Comparison of ENCODE assay signal across 8 cellular contexts in the genomic region with DNA sequence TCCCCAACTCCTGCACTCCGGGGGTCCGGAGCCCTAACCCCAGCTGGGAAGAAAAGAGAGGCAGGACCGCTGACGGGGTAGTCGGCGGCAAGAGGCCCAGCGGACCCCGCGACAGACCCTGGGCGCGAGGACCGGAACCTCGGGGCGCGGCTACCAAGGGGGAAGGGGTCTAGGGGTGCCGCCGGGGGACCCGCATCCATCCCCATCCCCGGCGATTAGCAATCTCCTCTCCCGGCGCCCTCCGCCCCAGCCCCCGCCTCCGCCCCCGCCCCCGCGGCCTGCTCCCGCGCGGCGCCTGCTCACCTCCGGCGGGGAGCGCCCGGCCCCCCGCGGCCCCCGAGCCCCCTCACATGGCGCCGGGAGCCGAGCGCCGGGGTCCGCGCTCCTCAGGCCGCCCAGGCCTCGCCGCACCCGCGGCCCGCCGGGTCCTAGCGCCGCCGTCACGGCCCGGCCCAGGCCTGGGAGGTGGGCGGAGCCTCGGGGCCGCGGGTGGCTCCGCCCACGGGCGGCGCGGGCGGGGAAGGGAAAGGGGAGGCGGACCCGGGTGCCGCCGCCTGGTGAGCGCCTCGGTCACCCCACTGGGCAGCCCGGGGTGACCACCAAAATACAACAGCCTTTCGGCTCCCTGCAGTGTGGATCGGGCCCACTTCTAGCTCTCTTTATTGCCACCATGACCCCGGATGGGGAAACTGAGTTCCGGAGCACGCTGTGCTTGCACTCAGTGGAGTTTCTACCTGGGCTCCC. TPM values are rescaled to one million over a fixed set of nuclear protein-coding genes. Genes with fewer than 3 reads are reported as not detected.
DNase-seq lines count a peak whose midpoint lies in the region; ATAC-seq and TF ChIP-seq lines count a peak whose summit lies in the region.

A gene with protein sequence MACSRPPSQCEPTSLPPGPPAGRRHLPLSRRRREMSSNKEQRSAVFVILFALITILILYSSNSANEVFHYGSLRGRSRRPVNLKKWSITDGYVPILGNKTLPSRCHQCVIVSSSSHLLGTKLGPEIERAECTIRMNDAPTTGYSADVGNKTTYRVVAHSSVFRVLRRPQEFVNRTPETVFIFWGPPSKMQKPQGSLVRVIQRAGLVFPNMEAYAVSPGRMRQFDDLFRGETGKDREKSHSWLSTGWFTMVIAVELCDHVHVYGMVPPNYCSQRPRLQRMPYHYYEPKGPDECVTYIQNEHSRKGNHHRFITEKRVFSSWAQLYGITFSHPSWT (minus strand): TSS at position 404 of the 744 bp plus-strand sequence. CDS start 1,622 bp downstream, outside the sequence.

- CTCF ChIA-PET in activated CD4-positive, alpha-beta memory T cell treated with anti-CD3 and anti-CD28 coated beads for 36 hours (lab: Charles Lee): interaction anchor here (0.8 to 2.3 kb wide), 10 partner anchors 10 to 164 kb away, joined by 3 to 7 read pairs (median 4); a partner anchor contains a TSS

- peak within 1 kb of the TSS; percentile 84 for H3K4me3 ChIP-seq in ectodermal cell (ENCODE audit: insufficient read depth, low read depth, low read length)
- peak within 1 kb of the TSS; percentile 88 to 95 (median 93) for H3K4me3 ChIP-seq in right lobe of liver

- POLR2A ChIA-PET in activated CD4-positive, alpha-beta memory T cell treated with anti-CD3 and anti-CD28 coated beads for 36 hours (lab: Charles Lee): interaction anchor here (0.5 to 1.1 kb wide), 2 partner anchors 30 to 91 kb away, joined by 3 read pairs; no protein-coding TSS in a partner anchor

- TF ChIP-seq POLR2A in right lobe of liver (IDR thresholded peaks at IDR 0.05): peak; percentile 62

- H3K27me3 Mint-ChIP-seq in activated CD4-positive, alpha-beta memory T cell treated with anti-CD3 and anti-CD28 coated beads for 36 hours: no peaks in the 10 kb centered on the region

- 2% methylated on average over 79 to 80 of the region's 80 CpGs for WGBS in ectodermal cell, 2 experiments
- no CpG with 5 or more reads among the region's 80 CpGs for WGBS in right lobe of liver (ENCODE audit: insufficient coverage, low coverage, low lambda C conversion rate, missing lambda C conversion rate)

- intact Hi-C loops in activated CD4-positive, alpha-beta memory T cell treated with anti-CD3 and anti-CD28 coated beads for 36 hours (cut with micrococcal nuclease): loop anchor here (2.0 kb wide), 1 partner anchor 17 kb away; a partner anchor contains a TSS
- intact Hi-C loops in right lobe of liver (cut with DNase I): no loop called here

- TF ChIP-seq CTCF in right lobe of liver (IDR thresholded peaks at IDR 0.05): peak in 1 of 4 donors; percentile 12

- peaks cover 32% of the 10 kb centered on the region for H3K4me1 Mint-ChIP-seq in activated CD4-positive, alpha-beta memory T cell treated with anti-CD3 and anti-CD28 coated beads for 36 hours (ENCODE audit: low read depth)

- DNase-seq in NCI-H1436 (lab: John Stamatoyannopoulos, UW) (peak; percentile 55), NCI-H1436 treated with DMSO at 0.1 percent for 48 hours (lab: John Stamatoyannopoulos, UW) (no peak), NCI-H2171 treated with DMSO at 0.1 percent for 48 hours (lab: John Stamatoyannopoulos, UW) (peak; percentile 73), right lobe of liver (peak; percentile 79 to 84 (median 83))
- DNase-seq in activated CD4-positive, alpha-beta memory T cell treated with anti-CD3 and anti-CD28 coated beads for 36 hours: peak; percentile 79
- peak; percentile 80 for DNase-seq in stimulated activated CD4-positive, alpha-beta T cell treated with anti-CD3 and anti-CD28 coated beads, Interleukin-4, amount 100 ng/mL, for 1 hour

- peak; percentile 73 for ATAC-seq in HG02610 (IDR thresholded peaks at IDR 0.05; ENCODE audit: unreplicated experiment)
- peak; percentile 63 to 79 (median 74) for ATAC-seq in right lobe of liver

- peaks cover 17% of the 10 kb centered on the region for H3K36me3 ChIP-seq in ectodermal cell (ENCODE audit: control insufficient read depth, insufficient read depth, low read length)
- peaks cover 0 to 18% (median 13%) of the 10 kb centered on the region in 4 donors for H3K36me3 ChIP-seq in right lobe of liver

- no peaks in the 10 kb centered on the region for H3K9me3 Mint-ChIP-seq in activated CD4-positive, alpha-beta memory T cell treated with anti-CD3 and anti-CD28 coated beads for 36 hours

- H3K27me3 ChIP-seq in ectodermal cell (ENCODE audit: control insufficient read depth, insufficient read depth, low read length, poor library complexity, severe bottlenecking) (no peaks in the 10 kb centered on the region), right lobe of liver (no peaks in the 10 kb centered on the region)

- H3K27ac Mint-ChIP-seq in activated CD4-positive, alpha-beta memory T cell treated with anti-CD3 and anti-CD28 coated beads for 36 hours: peak within 1 kb of the TSS; percentile 82

- H3K4me1 ChIP-seq in ectodermal cell (ENCODE audit: control insufficient read depth, insufficient read depth, low read length) (peaks cover 21% of the 10 kb centered on the region), right lobe of liver (peaks cover 0 to 37% (median 18%) of the 10 kb centered on the region in 4 donors)

- no peak within 1 kb of the TSS for H3K27ac ChIP-seq in ectodermal cell (ENCODE audit: insufficient read depth, low read depth, low read length, poor library complexity, severe bottlenecking)
- peak within 1 kb of the TSS; percentile 67 to 93 (median 87) for H3K27ac ChIP-seq in right lobe of liver

- no peaks in the 10 kb centered on the region for H3K9me3 ChIP-seq in ectodermal cell (ENCODE audit: control insufficient read depth, low read length)
- no peaks in the 10 kb centered on the region for H3K9me3 ChIP-seq in right lobe of liver

- H3K4me3 Mint-ChIP-seq in activated CD4-positive, alpha-beta memory T cell treated with anti-CD3 and anti-CD28 coated beads for 36 hours: peak within 1 kb of the TSS; percentile 85

- H3K36me3 Mint-ChIP-seq in activated CD4-positive, alpha-beta memory T cell treated with anti-CD3 and anti-CD28 coated beads for 36 hours: peaks cover 33% of the 10 kb centered on the region

RNA-seq across cellular contexts. Expression of the gene that starts here (rescaled TPM):
- total RNA-seq in activated CD4-positive, alpha-beta memory T cell treated with anti-CD3 and anti-CD28 coated beads for 36 hours: 10 to 100 TPM; 50.1 to 53.8 TPM
- 33.3 TPM for polyA plus RNA-seq in ectodermal cell (2013, experiment 1 of 4)
- polyA plus RNA-seq in ectodermal cell (2013, experiment 2 of 4): 31.3 TPM
- 26.3 TPM for polyA plus RNA-seq in ectodermal cell (2013, experiment 3 of 4)
- polyA plus RNA-seq in ectodermal cell (2013, experiment 4 of 4): 29.3 TPM
- total RNA-seq in right lobe of liver: 10 to 100 TPM; 22.5 to 40.3 (median 29.8) TPM
